Comparison of ENCODE assay signal across 1 cellular context in the genomic region with DNA sequence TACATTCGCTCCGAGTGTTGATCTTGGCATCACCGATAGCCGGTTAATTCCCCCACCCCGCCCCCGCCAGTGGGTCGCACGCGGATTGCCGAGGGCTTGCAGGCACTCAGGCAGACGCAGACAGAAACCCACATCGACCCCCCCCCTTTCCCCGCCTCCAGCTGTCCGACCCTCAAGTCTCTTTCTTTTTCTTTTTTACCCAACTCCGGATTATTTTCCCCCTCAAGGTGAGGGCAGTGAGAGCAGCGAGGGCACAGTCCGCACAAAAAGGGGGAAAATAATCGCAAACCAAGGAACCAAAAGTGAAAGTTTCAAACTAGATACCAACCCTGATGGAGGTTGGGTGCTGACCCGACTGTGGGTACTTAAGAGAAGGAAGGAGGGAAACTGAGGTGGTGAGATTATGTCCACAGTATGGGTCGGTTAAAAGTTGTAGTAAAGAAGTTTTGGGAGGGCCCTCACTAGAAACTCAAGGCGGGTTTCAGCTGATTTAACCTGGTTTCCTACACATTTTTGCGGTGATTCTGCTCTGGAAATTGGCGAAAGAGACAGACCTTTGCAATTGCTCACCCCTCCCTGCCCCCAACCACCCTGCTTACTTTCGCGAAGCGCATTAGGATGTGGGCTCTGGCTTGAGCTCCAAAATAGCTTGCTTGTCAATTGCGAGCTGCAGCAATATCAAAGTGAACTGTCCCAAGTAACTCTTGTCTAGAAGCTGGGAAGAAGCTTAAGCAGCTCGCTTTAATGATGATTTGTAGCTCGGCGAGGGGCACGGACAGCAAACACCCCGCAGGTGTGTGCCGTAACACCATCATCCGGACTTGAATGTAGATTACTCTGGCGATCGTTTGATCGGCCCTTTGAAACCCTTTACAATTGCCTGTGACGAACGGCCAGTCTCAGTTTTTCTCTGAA.
TF ChIP-seq lines count a peak whose summit lies in the region.

No MANE protein-coding gene starts in this region.

TF ChIP-seq in HepG2, 621 proteins besides CTCF, POLR2A, EP300 and RAD21 (continued from another document):
- TF ChIP-seq NFRKB (IDR thresholded peaks at IDR 0.05) (no peak), ISL2 (CRISPR knock-in tag; IDR thresholded peaks at IDR 0.05) (no peak), XBP1 (CRISPR knock-in tag; IDR thresholded peaks at IDR 0.05) (no peak)
- TF ChIP-seq, protein P1, sequence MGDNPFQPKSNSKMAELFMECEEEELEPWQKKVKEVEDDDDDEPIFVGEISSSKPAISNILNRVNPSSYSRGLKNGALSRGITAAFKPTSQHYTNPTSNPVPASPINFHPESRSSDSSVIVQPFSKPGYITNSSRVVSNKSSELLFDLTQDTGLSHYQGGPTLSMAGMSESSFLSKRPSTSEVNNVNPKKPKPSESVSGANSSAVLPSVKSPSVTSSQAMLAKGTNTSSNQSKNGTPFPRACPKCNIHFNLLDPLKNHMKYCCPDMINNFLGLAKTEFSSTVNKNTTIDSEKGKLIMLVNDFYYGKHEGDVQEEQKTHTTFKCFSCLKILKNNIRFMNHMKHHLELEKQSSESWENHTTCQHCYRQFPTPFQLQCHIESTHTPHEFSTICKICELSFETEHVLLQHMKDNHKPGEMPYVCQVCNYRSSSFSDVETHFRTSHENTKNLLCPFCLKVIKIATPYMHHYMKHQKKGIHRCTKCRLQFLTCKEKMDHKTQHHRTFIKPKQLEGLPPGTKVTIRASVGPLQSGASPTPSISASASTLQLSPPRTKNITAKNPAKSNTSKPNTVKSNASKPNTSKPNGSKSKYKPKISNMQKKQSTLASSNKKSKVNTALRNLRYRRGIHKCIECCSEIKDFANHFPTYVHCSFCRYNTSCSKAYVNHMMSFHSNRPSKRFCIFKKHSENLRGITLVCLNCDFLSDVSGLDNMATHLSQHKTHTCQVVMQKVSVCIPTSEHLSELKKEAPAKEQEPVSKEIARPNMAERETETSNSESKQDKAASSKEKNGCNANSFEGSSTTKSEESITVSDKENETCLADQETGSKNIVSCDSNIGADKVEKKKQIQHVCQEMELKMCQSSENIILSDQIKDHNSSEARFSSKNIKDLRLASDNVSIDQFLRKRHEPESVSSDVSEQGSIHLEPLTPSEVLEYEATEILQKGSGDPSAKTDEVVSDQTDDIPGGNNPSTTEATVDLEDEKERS (CRISPR knock-in tag; IDR thresholded peaks at IDR 0.05) = no peak
- TF ChIP-seq, protein P2, sequence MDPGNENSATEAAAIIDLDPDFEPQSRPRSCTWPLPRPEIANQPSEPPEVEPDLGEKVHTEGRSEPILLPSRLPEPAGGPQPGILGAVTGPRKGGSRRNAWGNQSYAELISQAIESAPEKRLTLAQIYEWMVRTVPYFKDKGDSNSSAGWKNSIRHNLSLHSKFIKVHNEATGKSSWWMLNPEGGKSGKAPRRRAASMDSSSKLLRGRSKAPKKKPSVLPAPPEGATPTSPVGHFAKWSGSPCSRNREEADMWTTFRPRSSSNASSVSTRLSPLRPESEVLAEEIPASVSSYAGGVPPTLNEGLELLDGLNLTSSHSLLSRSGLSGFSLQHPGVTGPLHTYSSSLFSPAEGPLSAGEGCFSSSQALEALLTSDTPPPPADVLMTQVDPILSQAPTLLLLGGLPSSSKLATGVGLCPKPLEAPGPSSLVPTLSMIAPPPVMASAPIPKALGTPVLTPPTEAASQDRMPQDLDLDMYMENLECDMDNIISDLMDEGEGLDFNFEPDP (CRISPR knock-in tag; conservative IDR thresholded peaks at IDR 0.05) = no peak
